8 cellular contexts compared by ENCODE assay signal in genomic region chr5:123511290-123511647, GRCh38. TPM values are rescaled to one million over a fixed set of nuclear protein-coding genes. Genes with fewer than 3 reads are reported as not detected.
A peak's percentile ranks its signal among the peaks of the same experiment; 100 is the strongest.
DNase-seq lines count a peak whose midpoint lies in the region; ATAC-seq, FAIRE-seq and TF ChIP-seq lines count a peak whose summit lies in the region.

No MANE protein-coding gene starts in this region.

- H4K20me1 ChIP-seq in K562 (replicated peaks; ENCODE audit: control insufficient read depth, insufficient read depth, low read length) = no peaks in the 10 kb centered on the region

- peak overlapping the region; percentile 9 to 94 (median 80) for H3K4me3 ChIP-seq in heart left ventricle
- peak overlapping the region; percentile 81 for H3K4me3 ChIP-seq in K562
- H3K4me3 ChIP-seq in lung = peak overlapping the region; percentile 7
- peak overlapping the region; percentile 67 to 75 for H3K4me3 ChIP-seq in aorta (ENCODE audit: low read length in 2 of 2)

- H3K36me3 ChIP-seq in heart left ventricle = no peaks in the 10 kb centered on the region
- H3K36me3 ChIP-seq in K562 (ENCODE audit: control insufficient read depth, insufficient read depth, low read length) = no peaks in the 10 kb centered on the region
- H3K36me3 ChIP-seq in lung (ENCODE audit: control insufficient read depth in 2 of 2, insufficient read depth in 2 of 2, low read length in 2 of 2) = no peaks in the 10 kb centered on the region
- no peaks in the 10 kb centered on the region for H3K36me3 ChIP-seq in aorta (ENCODE audit: control insufficient read depth in 1 of 2, insufficient read depth in 2 of 2, low read length in 1 of 2)

- peak overlapping the region in 1 of 2 experiments; percentile 61; a peak in 3 of 4 replicates for H3K9ac ChIP-seq in K562 (ENCODE audit: insufficient read depth in 1 of 2, low read depth in 2 of 2, low read length in 2 of 2)

- H3K9me1 ChIP-seq in K562 (ENCODE audit: control insufficient read depth, insufficient read depth, low read length) = no peaks in the 10 kb centered on the region

- no peaks in the 10 kb centered on the region for H3K27me3 ChIP-seq in heart left ventricle
- H3K27me3 ChIP-seq in K562 (ENCODE audit: control insufficient read depth in 2 of 2, insufficient read depth in 2 of 2, low read length in 2 of 2) = no peaks in the 10 kb centered on the region
- H3K27me3 ChIP-seq in lung (ENCODE audit: control insufficient read depth, insufficient read depth) = no peaks in the 10 kb centered on the region
- H3K27me3 ChIP-seq in aorta (ENCODE audit: control insufficient read depth in 1 of 2, insufficient read depth in 2 of 2, low read length in 1 of 2) = no peaks in the 10 kb centered on the region

- TF ChIP-seq CTCF in heart left ventricle (IDR thresholded peaks at IDR 0.05) (no peak), K562 (IDR thresholded peaks at IDR 0.05 in 2 of 3, conservative IDR thresholded peaks at IDR 0.05 in 1 of 3; ENCODE audit: insufficient read depth in 2 of 3, low read depth in 1 of 3, low read length in 3 of 3) (no peak), lung (IDR thresholded peaks at IDR 0.05; ENCODE audit: control extremely low read depth, extremely low read depth) (no peak)

- DNase-seq in heart left ventricle (no peak), cardiac septum (ENCODE audit: low spot score) (no peak), K562 (ENCODE audit: extremely low read depth in 1 of 4, low spot score in 3 of 4) (no peak), lung (ENCODE audit: low spot score) (no peak), aorta (no peak), GOT3 (lab: John Stamatoyannopoulos, UW) (no peak), KBM-7 (no peak)

- BruUV-seq in K562 (replicated peaks; lab: Mats Ljungman, UMichigan) = TSS peak; percentile 97

- H2AFZ ChIP-seq in K562 (ENCODE audit: low read depth, low read length) = peak overlapping the region; percentile 96

- 75 to 88% (median 81%) methylated on average over 3 of the region's 3 CpGs for WGBS in heart left ventricle, 4 donors
- 80% methylated on average over 3 of the region's 3 CpGs for WGBS in K562 (ENCODE audit: insufficient coverage, low coverage, missing lambda C conversion rate)
- 65 to 92% methylated on average over 3 of the region's 3 CpGs for WGBS in lung, 2 donors
- WGBS in aorta, 2 donors = 5 to 12% methylated on average over 3 of the region's 3 CpGs

- peak overlapping the region; percentile 82 for H3K4me2 ChIP-seq in K562 (ENCODE audit: insufficient read depth, low read length)

- TF ChIP-seq RAD21 in K562 (CRISPR knock-in tag; conservative IDR thresholded peaks at IDR 0.05 in 1 of 2, IDR thresholded peaks at IDR 0.05 in 1 of 2) = no peak

- H3K4me1 ChIP-seq in heart left ventricle = peaks cover 0 to 31% (median 13%) of the 10 kb centered on the region in 12 donors
- peaks cover 0 to 2% of the 10 kb centered on the region in 2 experiments; a peak in 2 of 5 replicates for H3K4me1 ChIP-seq in K562 (replicated peaks in 1 of 2; ENCODE audit: control insufficient read depth in 2 of 2, insufficient read depth in 2 of 2, low read length in 2 of 2)
- peaks cover 2 to 6% of the 10 kb centered on the region in 2 donors for H3K4me1 ChIP-seq in lung (ENCODE audit: control insufficient read depth in 2 of 2, insufficient read depth in 2 of 2, low read length in 2 of 2)
- H3K4me1 ChIP-seq in aorta (ENCODE audit: control insufficient read depth in 1 of 2, insufficient read depth in 2 of 2, low read length in 2 of 2) = peaks cover 2 to 3% of the 10 kb centered on the region in 2 donors

- FAIRE-seq in K562 (lab: Jason Lieb, UNC) = no peak

- CTCF ChIA-PET in K562 (lab: Yijun Ruan, JAX; ENCODE audit: low intra/inter-chr PET ratio) = no interaction called here

- in situ Hi-C loops in K562 (cut with MboI) (no loop called here), KBM-7 (cut with MboI; ENCODE audit: low pct_unique_long_range_greater_than_20kb, low sequenced_read_pairs) (no loop called here)

- peaks cover 37% of the 10 kb centered on the region for H3K79me2 ChIP-seq in K562 (ENCODE audit: control insufficient read depth, insufficient read depth, low read length)

- H3K9me3 ChIP-seq in heart left ventricle = no peaks in the 10 kb centered on the region
- H3K9me3 ChIP-seq in K562 (replicated peaks; ENCODE audit: control insufficient read depth, insufficient read depth, low read depth, low read length) = 0 out of 2 replicates have a peak, but pooled peaks cover 3% of the 10 kb centered on the region
- H3K9me3 ChIP-seq in lung (ENCODE audit: control insufficient read depth in 2 of 2, insufficient read depth in 1 of 2, low read length in 1 of 2) = no peaks in the 10 kb centered on the region
- no peaks in the 10 kb centered on the region for H3K9me3 ChIP-seq in aorta (ENCODE audit: control insufficient read depth, low read length)

- ATAC-seq in heart left ventricle (no peak), K562 (no peak), lung (ENCODE audit: insufficient read depth, low FRiP score) (no peak), aorta (ENCODE audit: low FRiP score) (no peak), HG03571 (IDR thresholded peaks at IDR 0.05; ENCODE audit: unreplicated experiment) (no peak)

- TF ChIP-seq EP300 in K562 (IDR thresholded peaks at IDR 0.05; ENCODE audit: low read length) = no peak

- POLR2A ChIA-PET in K562 (lab: Yijun Ruan, JAX) = interaction anchor here (0.6 to 1.9 kb wide), 10 partner anchors 10 to 1158 kb away, joined by 3 to 8 read pairs (median 4); no protein-coding TSS in a partner anchor

- H3K27ac ChIP-seq in heart left ventricle (peak overlapping the region; percentile 76 to 96 (median 92)), K562 (ENCODE audit: extremely low read depth, low read depth, low read length) (peak overlapping the region; percentile 70), lung (ENCODE audit: low read depth in 1 of 2, low read length in 1 of 2) (peak overlapping the region; percentile 90 to 93), aorta (ENCODE audit: low read depth in 1 of 2, low read length in 2 of 2) (peak overlapping the region; percentile 96 to 99)

- no peak for TF ChIP-seq POLR2A in heart left ventricle (IDR thresholded peaks at IDR 0.05)
- TF ChIP-seq POLR2A in K562 (conservative IDR thresholded peaks at IDR 0.05) = no peak

- intact Hi-C loops in heart left ventricle (cut with DNase I) = loop anchor here in 9 of 10 donors (5.0 to 10.0 kb wide), 8 partner anchors 74 to 101 kb away; partner anchors contain the start of gene CEP120 (in 4 of the 9)
- intact Hi-C loops in cardiac septum (cut with DNase I) = loop anchor here (5.0 to 10.0 kb wide), 2 partner anchors 74 to 101 kb away; no protein-coding TSS in a partner anchor
- intact Hi-C loops in K562 (cut with micrococcal nuclease) = loop anchor here (5.0 kb wide), 1 partner anchor 39 kb away; no protein-coding TSS in a partner anchor
- intact Hi-C loops in aorta (cut with DNase I) = no loop called here

TF ChIP-seq in K562, 482 proteins besides CTCF, POLR2A, EP300 and RAD21:
- TF ChIP-seq MLLT1 (IDR thresholded peaks at IDR 0.05) (peak in 1 of 2 experiments; percentile 17; a peak in 1 of 4 replicates), NCOA1 (IDR thresholded peaks at IDR 0.05; ENCODE audit: low read depth) (no peak)
TF ChIP-seq in K562: peak in this region for 1.

RNA-seq across cellular contexts. Expression of gene CSNK1G3, which starts 0.7 kb away (rescaled TPM):
- 10 to 100 TPM; 19.3 to 34.3 (median 25.4) TPM for total RNA-seq in heart left ventricle
- polyA plus RNA-seq in heart left ventricle = 1 to 10 TPM; 4.0 to 8.0 TPM
- total RNA-seq in cardiac septum = 28.0 TPM
- total RNA-seq in K562 (2011; cell fraction: chromatin; rRNA removed; ENCODE audit: low replicate concordance) = 8.0 and 26.5 TPM in 2 replicates
- 1.5 and 3.0 TPM in 2 replicates for total RNA-seq in K562 (2011; cell fraction: nucleolus; rRNA removed)
- total RNA-seq in K562 (2011; cell fraction: nucleoplasm; rRNA removed) = 6.6 and 7.8 TPM in 2 replicates
- total RNA-seq in K562 (2014; rRNA removed) = 13.2 and 14.0 TPM in 2 replicates
- total RNA-seq in K562 (2014; rRNA removed; fragmentation: Illumina TruSeq; extraction: Trizol) = 21.9 and 26.4 TPM in 2 replicates
- total RNA-seq in K562 (2015; rRNA removed; fragmentation: Illumina TruSeq; extraction: Trizol) = 21.2 and 21.3 TPM in 2 replicates
- 26.2 and 27.6 TPM in 2 replicates for total RNA-seq in K562 (2021)
- polyA plus RNA-seq in K562 (2011; rRNA removed) = 5.4 and 13.6 TPM in 2 replicates
- 1.8 and 3.3 TPM in 2 replicates for polyA plus RNA-seq in K562 (2011; cell fraction: cytosol; rRNA removed)
- polyA plus RNA-seq in K562 (2011; cell fraction: nucleus; rRNA removed) = 2.2 and 5.3 TPM in 2 replicates
- polyA plus RNA-seq in K562 (2012) = 12.4 and 13.5 TPM in 2 replicates
- polyA plus RNA-seq in K562 (2014; fragmentation: Illumina TruSeq; extraction: Trizol) = 22.5 and 23.5 TPM in 2 replicates
- polyA plus RNA-seq in K562 (2014; fragmentation: Nextera tagmentation; extraction: Ambion mirVana) = 10 to 100 TPM in 1 of 2 experiments, 1 to 10 TPM in 1; 8.3 to 11.4 TPM
- 14.7 and 16.5 TPM in 2 replicates for polyA plus RNA-seq in K562 (2014; rRNA removed)
- 18.8 and 31.0 TPM in 2 replicates for polyA minus RNA-seq in K562 (2011; rRNA and poly(A)+ RNA removed)
- polyA minus RNA-seq in K562 (2011; cell fraction: cytosol; rRNA and poly(A)+ RNA removed) = 5.4 and 15.3 TPM in 2 replicates
- polyA minus RNA-seq in K562 (2011; cell fraction: nucleus; rRNA and poly(A)+ RNA removed) = 7.8 and 9.4 TPM in 2 replicates
- 100 to 1,000 TPM in 1 of 2 donors, 10 to 100 TPM in 1; 31.2 to 106 TPM for total RNA-seq in lung
- polyA plus RNA-seq in lung = 10 to 100 TPM in 1 of 2 donors, 1 to 10 TPM in 1; 8.3 to 10.7 TPM
- 10 to 100 TPM; 50.1 to 56.4 TPM for total RNA-seq in aorta
- polyA plus RNA-seq in aorta = 10 to 100 TPM in 1 of 2 donors, 1 to 10 TPM in 1; 9.5 to 11.0 TPM

Comparison
In these comparisons a context has a peak if more than half of its experiments do, and no peak if none do; other contexts are left out.
1. H3K4me3 ChIP-seq: peak in every context shown above with its lines; median percentile 81 in K562; 80 in heart left ventricle; 71 in aorta; 7 in lung.
2. intact Hi-C loops: an anchor here in heart left ventricle (5.0 to 10.0 kb wide), cardiac septum (5.0 to 10.0 kb wide) and K562 (5.0 kb wide); none called in aorta.